Comparison of ENCODE assay signal across 9 cellular contexts in the genomic region with DNA sequence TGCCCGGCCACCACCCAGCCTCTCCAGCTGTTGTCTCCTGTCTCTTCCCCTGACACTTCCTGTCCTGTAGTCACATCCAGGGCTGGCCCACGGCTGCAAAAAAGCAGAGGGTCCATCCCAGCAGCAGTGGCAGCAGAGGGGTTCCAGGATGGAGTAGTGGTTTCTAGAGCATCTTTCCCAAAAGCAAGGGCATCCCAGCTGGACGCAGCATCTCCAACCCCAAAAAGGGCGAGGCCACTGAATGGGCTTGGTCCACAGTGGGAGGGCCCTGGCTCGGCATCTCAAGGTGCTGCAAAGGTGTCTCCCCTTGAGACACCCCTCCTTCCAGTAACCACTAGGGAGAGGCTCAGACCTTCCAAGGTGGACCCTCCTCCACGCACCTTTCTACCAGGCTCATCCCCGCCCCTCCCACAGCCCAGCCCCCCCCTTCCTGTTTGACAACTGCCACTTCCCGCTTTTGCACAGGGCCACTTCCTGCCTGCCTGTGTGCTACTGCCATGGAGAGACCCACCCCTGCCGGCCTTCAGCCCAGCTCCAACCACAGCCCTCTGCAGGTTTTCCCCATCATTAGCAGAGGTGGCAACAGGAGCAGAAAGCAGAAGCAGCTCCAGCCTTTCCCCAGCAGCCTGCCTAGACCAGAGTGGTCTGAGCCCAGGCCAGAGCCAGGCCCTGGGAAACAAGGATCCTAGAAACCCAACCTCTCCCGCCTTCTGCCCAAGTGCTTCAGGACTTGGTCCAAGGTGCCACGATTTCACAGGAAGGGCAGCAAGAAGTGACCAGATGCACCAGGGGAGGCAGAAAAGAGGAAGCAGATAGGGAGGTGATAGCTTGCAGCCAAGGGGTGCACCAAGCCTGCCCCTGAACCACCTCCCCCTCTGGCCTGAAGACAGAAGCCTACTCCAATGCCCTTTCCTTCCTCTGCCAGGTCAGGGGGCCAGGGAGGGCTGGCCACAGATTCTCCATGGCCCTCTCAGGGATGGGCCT. TPM values are rescaled to one million over a fixed set of nuclear protein-coding genes. Genes with fewer than 3 reads are reported as not detected.
DNase-seq lines count a peak whose midpoint lies in the region; ATAC-seq and TF ChIP-seq lines count a peak whose summit lies in the region.
"Had no signal": no experiment of that assay in that cellular context is flagged by ENCODE, and none has a peak within 500 bp of the region (broad histone marks: within the 10 kb centered on the region; RNA-seq: fewer than 3 reads in every experiment).

No MANE protein-coding gene starts in this region.

- DNase-seq in T-helper 9 cell (peak; percentile 42), colonic mucosa (peak; percentile 59), AG08396 (ENCODE audit: low spot score) (no peak), NCI-H1436 treated with DMSO at 0.1 percent for 48 hours (lab: John Stamatoyannopoulos, UW) (no peak)

- H3K27ac ChIP-seq in colonic mucosa = peak overlapping the region; percentile 46
- peak overlapping the region in 20 of 21 experiments; percentile 30 to 93 (median 72) for H3K27ac ChIP-seq in skin epidermis

- H3K4me3 ChIP-seq in colonic mucosa (peak overlapping the region; percentile 4), skin epidermis (peak overlapping the region in 3 of 7 experiments; percentile 5 to 19 (median 8))

- no peaks in the 10 kb centered on the region for H3K9me3 ChIP-seq in colonic mucosa

- H3K36me3 ChIP-seq in colonic mucosa = no peaks in the 10 kb centered on the region

- H3K27me3 ChIP-seq in colonic mucosa = no peaks in the 10 kb centered on the region

- H3K4me1 ChIP-seq in colonic mucosa = peaks cover 9% of the 10 kb centered on the region

- ATAC-seq in GM18517 (IDR thresholded peaks at IDR 0.05; ENCODE audit: unreplicated experiment) (peak; percentile 50), HG03066 (IDR thresholded peaks at IDR 0.05; ENCODE audit: low read depth, unreplicated experiment) (peak; percentile 61), HG03565 (IDR thresholded peaks at IDR 0.05; ENCODE audit: unreplicated experiment) (no peak)
- ATAC-seq: HCT116 had no signal

- intact Hi-C loops in colonic mucosa (cut with DNase I) = no loop called here

- H3K9ac ChIP-seq in colonic mucosa (ENCODE audit: low read depth in 2 of 2, low read length in 2 of 2) = peak overlapping the region in 1 of 2 donors; percentile 14

- no peak for TF ChIP-seq CTCF in colonic mucosa (IDR thresholded peaks at IDR 0.05)

RNA-seq across cellular contexts. Expression of a gene that starts 8.6 kb away (rescaled TPM):
- total RNA-seq in colonic mucosa = 10 to 100 TPM; 40.0 to 45.8 TPM

RNA-seq across cellular contexts. Expression of a gene that starts 45.2 kb away (rescaled TPM):
- 10 to 100 TPM in 1 of 2 donors, 1 to 10 TPM in 1; 4.0 to 11.4 TPM for total RNA-seq in colonic mucosa

RNA-seq across cellular contexts. Expression of a gene that starts 54.4 kb away (rescaled TPM):
- 10 to 100 TPM; 20.9 to 25.2 TPM for total RNA-seq in colonic mucosa

Comparison
In these comparisons a context has a peak if more than half of its experiments do, and no peak if none do; other contexts are left out.
1. DNase-seq: peak in T-helper 9 cell (single experiment) and colonic mucosa (single experiment); none in AG08396 (single experiment) and NCI-H1436 treated with DMSO at 0.1 percent for 48 hours (single experiment).